8 cellular contexts compared by ENCODE assay signal in the genomic region with DNA sequence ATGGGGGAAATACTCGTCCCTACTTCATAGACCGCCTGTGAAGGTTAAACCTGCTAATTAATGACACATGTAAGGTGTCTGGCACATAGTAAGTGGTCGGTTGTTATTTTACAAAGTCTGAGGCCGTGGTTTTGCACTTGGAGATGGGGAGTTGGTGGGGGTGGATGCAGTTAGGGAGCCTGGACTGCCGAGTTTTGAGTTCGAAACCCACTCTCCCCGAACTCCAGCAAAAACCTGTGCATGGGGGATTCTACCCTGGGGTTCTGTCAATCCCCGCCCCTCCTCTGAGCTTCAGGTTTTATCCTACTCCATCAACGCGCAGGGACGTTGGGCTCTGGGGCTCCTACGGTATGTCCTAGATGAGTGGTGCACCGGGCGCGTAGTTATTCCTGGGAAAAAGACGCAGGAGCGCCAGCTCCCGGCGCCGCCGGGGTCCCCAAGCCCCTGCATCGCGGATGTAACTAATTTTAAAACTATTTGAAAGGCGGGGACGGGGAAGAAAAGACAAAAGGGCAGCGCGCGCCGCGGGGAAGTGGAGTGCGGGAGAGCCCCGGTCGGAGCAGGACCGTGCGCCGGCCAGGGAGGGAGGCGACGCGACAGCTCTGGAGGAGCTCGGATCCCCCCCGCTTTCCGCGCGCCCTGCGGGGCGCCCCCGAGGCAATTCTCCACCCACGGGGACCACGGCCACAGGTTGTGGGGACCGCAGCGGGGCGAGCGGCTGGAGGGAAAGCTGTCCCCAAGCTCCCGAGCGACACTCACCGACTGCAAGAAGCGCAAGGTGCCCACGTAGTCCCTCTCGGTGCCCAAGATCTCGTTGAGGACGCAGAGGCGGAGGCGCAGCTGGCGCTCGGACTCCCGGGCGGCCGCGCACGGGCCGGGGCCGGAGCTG. TPM values are rescaled to one million over a fixed set of nuclear protein-coding genes. Genes with fewer than 3 reads are reported as not detected.
A peak's percentile ranks its signal among the peaks of the same experiment; 100 is the strongest.
DNase-seq lines count a peak whose midpoint lies in the region; ATAC-seq and TF ChIP-seq lines count a peak whose summit lies in the region.

No MANE protein-coding gene starts in this region.

- H3K9me3 ChIP-seq in CD4-positive, CD25-positive, alpha-beta regulatory T cell (ENCODE audit: control insufficient read depth in 2 of 2, low read length in 2 of 2): no peaks in the 10 kb centered on the region
- no peaks in the 10 kb centered on the region for H3K9me3 ChIP-seq in HUES6 (ENCODE audit: control insufficient read depth, insufficient read depth, low read depth, low read length)
- no peaks in the 10 kb centered on the region for H3K9me3 ChIP-seq in ovary

- H3K36me3 ChIP-seq in CD4-positive, CD25-positive, alpha-beta regulatory T cell (ENCODE audit: control insufficient read depth, insufficient read depth, low read length): no peaks in the 10 kb centered on the region
- H3K36me3 ChIP-seq in HUES6 (ENCODE audit: control insufficient read depth, insufficient read depth, low read length) (no peaks in the 10 kb centered on the region), ovary (no peaks in the 10 kb centered on the region)

- H3K4me3 Mint-ChIP-seq in CD4-positive, CD25-positive, alpha-beta regulatory T cell: peak overlapping the region in 2 of 4 donors; percentile 97 to 99
- H3K4me3 Mint-ChIP-seq in activated CD8-positive, alpha-beta T cell treated with anti-CD3 and anti-CD28 coated beads for 36 hours: peak overlapping the region; percentile 96

- POLR2A ChIA-PET in activated CD8-positive, alpha-beta T cell treated with anti-CD3 and anti-CD28 coated beads for 36 hours (lab: Charles Lee): interaction anchor here (0.6 to 3.7 kb wide), 16 partner anchors 9 to 170 kb away, joined by 3 to 18 read pairs (median 3); no protein-coding TSS in a partner anchor

- no peak for TF ChIP-seq EP300 in ovary (IDR thresholded peaks at IDR 0.05)

- TF ChIP-seq POLR2A in ovary (IDR thresholded peaks at IDR 0.05): no peak

- H3K27me3 Mint-ChIP-seq in CD4-positive, CD25-positive, alpha-beta regulatory T cell: no peaks in the 10 kb centered on the region
- no peaks in the 10 kb centered on the region for H3K27me3 Mint-ChIP-seq in activated CD8-positive, alpha-beta T cell treated with anti-CD3 and anti-CD28 coated beads for 36 hours

- H3K36me3 Mint-ChIP-seq in CD4-positive, CD25-positive, alpha-beta regulatory T cell: no peaks in the 10 kb centered on the region
- H3K36me3 Mint-ChIP-seq in activated CD8-positive, alpha-beta T cell treated with anti-CD3 and anti-CD28 coated beads for 36 hours (ENCODE audit: low read depth): peaks cover 30% of the 10 kb centered on the region

- H3K9me3 Mint-ChIP-seq in CD4-positive, CD25-positive, alpha-beta regulatory T cell: no peaks in the 10 kb centered on the region
- no peaks in the 10 kb centered on the region for H3K9me3 Mint-ChIP-seq in activated CD8-positive, alpha-beta T cell treated with anti-CD3 and anti-CD28 coated beads for 36 hours

- peak overlapping the region; percentile 90 for H3K4me3 ChIP-seq in CD4-positive, CD25-positive, alpha-beta regulatory T cell (ENCODE audit: low read depth, low read length)
- peak overlapping the region; percentile 94 for H3K4me3 ChIP-seq in HUES6 (ENCODE audit: low read depth, low read length)
- H3K4me3 ChIP-seq in fibroblast of villous mesenchyme (ENCODE audit: low read depth, low read length): peak overlapping the region; percentile 74
- peak overlapping the region; percentile 32 for H3K4me3 ChIP-seq in ovary

- peak overlapping the region in 2 of 3 donors; percentile 91 to 93 for H3K27ac Mint-ChIP-seq in CD4-positive, CD25-positive, alpha-beta regulatory T cell
- H3K27ac Mint-ChIP-seq in activated CD8-positive, alpha-beta T cell treated with anti-CD3 and anti-CD28 coated beads for 36 hours: peak overlapping the region; percentile 98

- DNase-seq in CD4-positive, CD25-positive, alpha-beta regulatory T cell: peak; percentile 16 to 44 (median 40)
- DNase-seq in activated CD8-positive, alpha-beta T cell treated with anti-CD3 and anti-CD28 coated beads for 36 hours: peak; percentile 51
- DNase-seq in fibroblast of villous mesenchyme (ENCODE audit: low read depth) (peak; percentile 38), ovary (peak in 1 of 5 donors; percentile 27), NCI-H345 treated with DMSO at 0.1 percent for 48 hours (lab: John Stamatoyannopoulos, UW; ENCODE audit: unreplicated experiment) (no peak), NCI-H2107 treated with DMSO at 0.1 percent for 48 hours (lab: John Stamatoyannopoulos, UW; ENCODE audit: unreplicated experiment) (no peak)

- CTCF ChIA-PET in activated CD8-positive, alpha-beta T cell treated with anti-CD3 and anti-CD28 coated beads for 36 hours (lab: Charles Lee): interaction anchor here (1.0 to 3.6 kb wide), 7 partner anchors 15 to 169 kb away, joined by 3 to 12 read pairs (median 7); a partner anchor contains a TSS

- ATAC-seq in CD4-positive, CD25-positive, alpha-beta regulatory T cell (ENCODE audit: low read depth in 2 of 2): peak; percentile 6 to 7
- peak; percentile 21 for ATAC-seq in GM19351 (IDR thresholded peaks at IDR 0.05; ENCODE audit: unreplicated experiment)
- peak; percentile 7 for ATAC-seq in activated CD8-positive, alpha-beta T cell treated with anti-CD3 and anti-CD28 coated beads for 36 hours

- peak overlapping the region; percentile 83 for H3K9ac ChIP-seq in HUES6 (ENCODE audit: low read length)

- intact Hi-C loops in activated CD8-positive, alpha-beta T cell treated with anti-CD3 and anti-CD28 coated beads for 36 hours (cut with micrococcal nuclease): loop anchor here (5.0 kb wide), 1 partner anchor 170 kb away; no protein-coding TSS in a partner anchor
- intact Hi-C loops in ovary (cut with DNase I): no loop called here

- TF ChIP-seq CTCF in activated CD8-positive, alpha-beta T cell treated with anti-CD3 and anti-CD28 coated beads for 36 hours (IDR thresholded peaks at IDR 0.05): no peak
- no peak for TF ChIP-seq CTCF in fibroblast of villous mesenchyme (IDR thresholded peaks at IDR 0.05; ENCODE audit: insufficient read depth, low read depth, low read length)
- no peak for TF ChIP-seq CTCF in ovary (IDR thresholded peaks at IDR 0.05)

- WGBS in ovary, 3 donors: 6 to 8% (median 8%) methylated on average over 51 to 72 of the region's 72 CpGs

- H3K27ac ChIP-seq in CD4-positive, CD25-positive, alpha-beta regulatory T cell (ENCODE audit: insufficient read depth, low read length, poor library complexity, severe bottlenecking): peak overlapping the region; percentile 82
- H3K27ac ChIP-seq in HUES6 (ENCODE audit: low read depth, low read length) (no peak overlapping the region; the same call in 1 of the 2 replicates), ovary (no peak overlapping the region)

- no peaks in the 10 kb centered on the region for H3K27me3 ChIP-seq in CD4-positive, CD25-positive, alpha-beta regulatory T cell (ENCODE audit: control insufficient read depth, insufficient read depth, low read length)
- H3K27me3 ChIP-seq in HUES6 (ENCODE audit: control insufficient read depth, insufficient read depth, low read length): peaks cover 60% of the 10 kb centered on the region
- H3K27me3 ChIP-seq in ovary: no peaks in the 10 kb centered on the region

- peaks cover 10 to 34% (median 21%) of the 10 kb centered on the region in 4 donors for H3K4me1 Mint-ChIP-seq in CD4-positive, CD25-positive, alpha-beta regulatory T cell
- peaks cover 46% of the 10 kb centered on the region for H3K4me1 Mint-ChIP-seq in activated CD8-positive, alpha-beta T cell treated with anti-CD3 and anti-CD28 coated beads for 36 hours (ENCODE audit: low read depth)

- H3K4me1 ChIP-seq in CD4-positive, CD25-positive, alpha-beta regulatory T cell (ENCODE audit: control insufficient read depth, insufficient read depth, low read length, poor library complexity, severe bottlenecking): peaks cover 46% of the 10 kb centered on the region
- peaks cover 16% of the 10 kb centered on the region for H3K4me1 ChIP-seq in HUES6 (ENCODE audit: control insufficient read depth, insufficient read depth, low read length)
- H3K4me1 ChIP-seq in ovary (ENCODE audit: insufficient read depth): peaks cover 3% of the 10 kb centered on the region

RNA-seq across cellular contexts. Expression of a gene that starts 0.7 kb away (rescaled TPM):
- 264 TPM for total RNA-seq in CD4-positive, CD25-positive, alpha-beta regulatory T cell
- 10 to 100 TPM; 40.8 to 58.5 (median 50.1) TPM for polyA plus RNA-seq in CD4-positive, CD25-positive, alpha-beta regulatory T cell
- 10 to 100 TPM; 79.7 to 80.5 TPM for total RNA-seq in activated CD8-positive, alpha-beta T cell treated with anti-CD3 and anti-CD28 coated beads for 36 hours
- total RNA-seq in fibroblast of villous mesenchyme (23.8 and 57.4 TPM in 2 replicates), ovary (10 to 100 TPM in 2 of 7 donors, 1 to 10 TPM in 5; 3.8 to 13.6 (median 5.4) TPM)
- 1 to 10 TPM; 6.7 to 8.8 TPM for polyA plus RNA-seq in ovary

Comparison
In these comparisons a context has a peak if more than half of its experiments do, and no peak if none do; other contexts are left out.
1. DNase-seq: peak in CD4-positive, CD25-positive, alpha-beta regulatory T cell (3 of 3), activated CD8-positive, alpha-beta T cell treated with anti-CD3 and anti-CD28 coated beads for 36 hours (single experiment) and fibroblast of villous mesenchyme (single experiment); none in NCI-H345 treated with DMSO at 0.1 percent for 48 hours (single experiment) and NCI-H2107 treated with DMSO at 0.1 percent for 48 hours (single experiment).
2. H3K4me3 ChIP-seq: peak in every context shown above with its lines; median percentile 94 in HUES6; 90 in CD4-positive, CD25-positive, alpha-beta regulatory T cell; 74 in fibroblast of villous mesenchyme; 32 in ovary.
3. Peak in every context shown above with its lines, with median percentiles within 50 percentile points of each other: ATAC-seq.